ENCODE assay signal across 1 cellular context in genomic region chr2:20141056-20141762, GRCh38.
TF ChIP-seq lines count a peak whose summit lies in the region.

No MANE protein-coding gene starts in this region.

TF ChIP-seq in HepG2, 621 proteins besides CTCF, POLR2A, EP300 and RAD21 (continued from another document):
- TF ChIP-seq ATF3 (CRISPR knock-in tag; IDR thresholded peaks at IDR 0.05) (peak; percentile 39; the same call in 1 of the 2 replicates), NRL (CRISPR knock-in tag; IDR thresholded peaks at IDR 0.05; ENCODE audit: borderline replicate concordance) (0 out of 2 replicates have a peak, but pooled peaks have one; percentile 44), DNMT1 (CRISPR knock-in tag; IDR thresholded peaks at IDR 0.05) (no peak), RXRB (CRISPR knock-in tag; IDR thresholded peaks at IDR 0.05; ENCODE audit: borderline replicate concordance) (no peak), ZNF274 (CRISPR knock-in tag; IDR thresholded peaks at IDR 0.05) (0 out of 2 replicates have a peak, but pooled peaks have one; percentile 60), GABPB1 (CRISPR knock-in tag; IDR thresholded peaks at IDR 0.05) (0 out of 2 replicates have a peak, but pooled peaks have one; percentile 16), FOSL2 (CRISPR knock-in tag; IDR thresholded peaks at IDR 0.05) (peak; percentile 90)
